ENCODE assay signal across 13 cellular contexts in the genomic region with DNA sequence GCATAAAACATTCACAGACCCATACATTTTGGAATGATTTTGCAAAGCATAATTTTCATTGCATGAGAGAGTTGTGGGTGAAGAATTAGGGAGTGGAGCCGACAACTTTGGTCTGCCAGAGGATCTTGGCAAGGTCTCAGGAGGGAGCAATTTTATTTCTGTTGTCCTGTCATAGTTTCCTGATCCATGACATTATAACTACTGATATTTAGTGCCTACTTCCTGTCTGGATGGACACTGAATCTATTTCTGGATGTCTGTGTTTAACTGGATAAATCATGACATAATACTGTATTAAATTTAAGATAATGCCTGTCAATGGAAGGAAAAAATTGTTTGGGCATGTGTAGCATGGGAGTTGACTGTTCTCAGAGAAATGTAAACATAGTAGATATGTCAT. TPM values are rescaled to one million over a fixed set of nuclear protein-coding genes. Genes with fewer than 3 reads are reported as not detected.
DNase-seq lines count a peak whose midpoint lies in the region; ATAC-seq and TF ChIP-seq lines count a peak whose summit lies in the region.
"Had no signal": no experiment of that assay in that cellular context is flagged by ENCODE, and none has a peak within 500 bp of the region (broad histone marks: within the 10 kb centered on the region; RNA-seq: fewer than 3 reads in every experiment).

No MANE protein-coding gene starts in this region.

- no peak for TF ChIP-seq CTCF in CD4-positive, alpha-beta T cell (IDR thresholded peaks at IDR 0.05)
- no peak for TF ChIP-seq CTCF in HFFc6 (IDR thresholded peaks at IDR 0.05)

- CTCF ChIA-PET in CD4-positive, alpha-beta T cell (lab: Charles Lee) = interaction anchor here (0.9 kb wide), 1 partner anchor 156 kb away, joined by 3 read pairs; no protein-coding TSS in a partner anchor

- H3K9me3 ChIP-seq in CD4-positive, alpha-beta T cell (ENCODE audit: control insufficient read depth, low read length) = no peaks in the 10 kb centered on the region
- H3K9me3 ChIP-seq: colonic mucosa, right lobe of liver had no signal

- no peaks in the 10 kb centered on the region for H3K9me3 Mint-ChIP-seq in CD4-positive, alpha-beta T cell
- H3K9me3 Mint-ChIP-seq in HFFc6 = no peaks in the 10 kb centered on the region
- H3K9me3 Mint-ChIP-seq in activated naive CD8-positive, alpha-beta T cell treated with anti-CD3 and anti-CD28 coated beads, Interleukin-2, amount 50 U/mL, for 24 hours = no peaks in the 10 kb centered on the region
- H3K9me3 Mint-ChIP-seq in naive thymus-derived CD8-positive, alpha-beta T cell = no peaks in the 10 kb centered on the region

- intact Hi-C loops in CD4-positive, alpha-beta T cell (cut with DNase I, micrococcal nuclease) = loop anchor here (5.0 to 10.0 kb wide), 9 partner anchors 157 to 1335 kb away; a partner anchor contains a TSS

- no peaks in the 10 kb centered on the region for H3K27me3 ChIP-seq in CD4-positive, alpha-beta T cell (ENCODE audit: control insufficient read depth, insufficient read depth, low read length)
- H3K27me3 ChIP-seq: colonic mucosa had no signal

- H3K27ac ChIP-seq in CD4-positive, alpha-beta T cell (ENCODE audit: low read depth, low read length) = peak overlapping the region; percentile 93
- H3K27ac ChIP-seq: right lobe of liver, WERI-Rb-1 had no signal

- H3K27ac Mint-ChIP-seq in CD4-positive, alpha-beta T cell = peak overlapping the region; percentile 84
- H3K27ac Mint-ChIP-seq in HFFc6 = peak overlapping the region; percentile 22
- H3K27ac Mint-ChIP-seq in activated naive CD8-positive, alpha-beta T cell treated with anti-CD3 and anti-CD28 coated beads, Interleukin-2, amount 50 U/mL, for 24 hours = peak overlapping the region; percentile 96
- peak overlapping the region; percentile 93 to 99 (median 97) for H3K27ac Mint-ChIP-seq in naive thymus-derived CD8-positive, alpha-beta T cell

- H3K27me3 Mint-ChIP-seq in CD4-positive, alpha-beta T cell = no peaks in the 10 kb centered on the region
- peaks cover 3% of the 10 kb centered on the region; the same call in 1 of the 2 replicates for H3K27me3 Mint-ChIP-seq in HFFc6 (ENCODE audit: insufficient read depth)
- H3K27me3 Mint-ChIP-seq in activated naive CD8-positive, alpha-beta T cell treated with anti-CD3 and anti-CD28 coated beads, Interleukin-2, amount 50 U/mL, for 24 hours = no peaks in the 10 kb centered on the region
- no peaks in the 10 kb centered on the region for H3K27me3 Mint-ChIP-seq in naive thymus-derived CD8-positive, alpha-beta T cell

- POLR2A ChIA-PET in CD4-positive, alpha-beta T cell (lab: Charles Lee) = interaction anchor here (0.7 to 6.4 kb wide), 7 partner anchors 8 to 479 kb away, joined by 3 to 115 read pairs (median 3); a partner anchor contains a TSS
- POLR2A ChIA-PET in naive thymus-derived CD8-positive, alpha-beta T cell (lab: Charles Lee) = interaction anchor here (1.1 to 6.7 kb wide), 8 partner anchors 8 to 355 kb away, joined by 3 to 128 read pairs (median 7); no protein-coding TSS in a partner anchor

- no peak for ATAC-seq in CD4-positive, alpha-beta T cell (ENCODE audit: poor library complexity)
- ATAC-seq in activated naive CD8-positive, alpha-beta T cell treated with anti-CD3 and anti-CD28 coated beads, Interleukin-2, amount 50 U/mL, for 24 hours = no peak
- ATAC-seq in naive thymus-derived CD8-positive, alpha-beta T cell = no peak
- ATAC-seq in GM21423 (IDR thresholded peaks at IDR 0.05; ENCODE audit: unreplicated experiment) = no peak
- ATAC-seq: right lobe of liver had no signal

- peaks cover 40% of the 10 kb centered on the region for H3K36me3 Mint-ChIP-seq in CD4-positive, alpha-beta T cell (ENCODE audit: low read depth)
- no peaks in the 10 kb centered on the region; the same call in 1 of the 2 replicates for H3K36me3 Mint-ChIP-seq in HFFc6 (ENCODE audit: low read depth)
- peaks cover 20% of the 10 kb centered on the region for H3K36me3 Mint-ChIP-seq in activated naive CD8-positive, alpha-beta T cell treated with anti-CD3 and anti-CD28 coated beads, Interleukin-2, amount 50 U/mL, for 24 hours (ENCODE audit: low read depth)
- H3K36me3 Mint-ChIP-seq in naive thymus-derived CD8-positive, alpha-beta T cell = peaks cover 8 to 18% (median 12%) of the 10 kb centered on the region in 3 donors

- H3K4me3 Mint-ChIP-seq in CD4-positive, alpha-beta T cell = peak overlapping the region; percentile 93
- peak overlapping the region; percentile 52 for H3K4me3 Mint-ChIP-seq in HFFc6
- peak overlapping the region; percentile 94 for H3K4me3 Mint-ChIP-seq in activated naive CD8-positive, alpha-beta T cell treated with anti-CD3 and anti-CD28 coated beads, Interleukin-2, amount 50 U/mL, for 24 hours
- H3K4me3 Mint-ChIP-seq in naive thymus-derived CD8-positive, alpha-beta T cell = peak overlapping the region; percentile 91 to 99 (median 96)

- peaks cover 92% of the 10 kb centered on the region for H3K4me1 Mint-ChIP-seq in CD4-positive, alpha-beta T cell (ENCODE audit: low read depth)
- H3K4me1 Mint-ChIP-seq in HFFc6 (ENCODE audit: low read depth) = peaks cover 55% of the 10 kb centered on the region
- H3K4me1 Mint-ChIP-seq in activated naive CD8-positive, alpha-beta T cell treated with anti-CD3 and anti-CD28 coated beads, Interleukin-2, amount 50 U/mL, for 24 hours = peaks cover 74% of the 10 kb centered on the region
- peaks cover 44 to 71% (median 62%) of the 10 kb centered on the region in 4 donors for H3K4me1 Mint-ChIP-seq in naive thymus-derived CD8-positive, alpha-beta T cell

- DNase-seq in CD4-positive, alpha-beta T cell = no peak
- DNase-seq in HFFc6 = peak; percentile 22
- DNase-seq in activated naive CD8-positive, alpha-beta T cell treated with anti-CD3 and anti-CD28 coated beads, Interleukin-2, amount 50 U/mL, for 24 hours = no peak
- no peak for DNase-seq in naive thymus-derived CD8-positive, alpha-beta T cell
- no peak for DNase-seq in NK-92 treated with Interleukin-12 subunit alpha and Interleukin-12 subunit beta, amount 100 ng/mL, for 24 hours (lab: John Stamatoyannopoulos, UW)
- DNase-seq in A172 (ENCODE audit: low spot score) = no peak
- DNase-seq in ureter (ENCODE audit: low spot score) = no peak
- DNase-seq: colonic mucosa, GOT3, NCI-H2227 treated with DMSO at 0.1 percent for 48 hours, right lobe of liver, WERI-Rb-1 had no signal

RNA-seq across cellular contexts. Expression of a gene that starts 2.5 kb away (rescaled TPM):
- 10 to 100 TPM; 79.4 to 79.5 TPM for total RNA-seq in CD4-positive, alpha-beta T cell
- 10 to 100 TPM; 21.0 to 33.5 (median 30.4) TPM for total RNA-seq in HFFc6 (2021; fragmentation: NEBNext Ultra II Directional; extraction: Animal tissue kit (Norgen Biotek cat#: 25700))
- 100 to 1,000 TPM; 206 to 210 TPM for total RNA-seq in naive thymus-derived CD8-positive, alpha-beta T cell
- 100 to 1,000 TPM in 2 of 3 donors, 10 to 100 TPM in 1; 88.1 to 128 (median 121) TPM for polyA plus RNA-seq in naive thymus-derived CD8-positive, alpha-beta T cell
- total RNA-seq in A172 (2014; rRNA removed; shearing (Covaris generic)) = 17.8 and 23.5 TPM in 2 replicates
- 7.4 TPM for total RNA-seq in ureter

Comparison
In these comparisons a context has a peak if more than half of its experiments do, and no peak if none do; other contexts are left out.
1. H3K27ac Mint-ChIP-seq: peak in every context shown above with its lines; median percentile 97 in naive thymus-derived CD8-positive, alpha-beta T cell; 96 in activated naive CD8-positive, alpha-beta T cell treated with anti-CD3 and anti-CD28 coated beads, Interleukin-2, amount 50 U/mL, for 24 hours; 84 in CD4-positive, alpha-beta T cell; 22 in HFFc6.